ENCODE assay signal across 21 cellular contexts in genomic region chr6:157376241-157376640, GRCh38.
"Had no signal": no experiment of that assay in that cellular context is flagged by ENCODE, and none has a peak within 500 bp of the region (broad histone marks: within the 10 kb centered on the region; RNA-seq: fewer than 3 reads in every experiment).

No MANE protein-coding gene starts in this region.

- H3K27ac Mint-ChIP-seq: activated B cell treated with CpG ODN at 0.5 μM for 24 hours; activated CD8-positive, alpha-beta memory T cell treated with anti-CD3 and anti-CD28 coated beads, Interleukin-2, amount 10 ng/mL, durations not matched to agents 7 days and 5 days; effector memory CD8-positive, alpha-beta T cell; natural killer cell treated with Interleukin-12 subunit alpha and Interleukin-12 subunit beta and Interleukin-15 and Interleukin-18, amount 100 ng/mL, for 72 hours; progenitor cell of endocrine pancreas; stimulated activated effector memory CD8-positive, alpha-beta T cell treated with anti-CD3 and anti-CD28 coated beads, Interleukin-12 subunit alpha, Interleukin-12 subunit beta, amount 100 ng/mL, for 72 hours; T-helper 1 cell treated with Interleukin-12 subunit alpha and Interleukin-12 subunit beta and Interleukin-4 antibody, amounts not matched to agents 30 μg/mL and 1 μg/mL, for 36 hours had no signal

- H3K36me3 Mint-ChIP-seq: activated CD8-positive, alpha-beta memory T cell treated with anti-CD3 and anti-CD28 coated beads, Interleukin-2, amount 10 ng/mL, durations not matched to agents 7 days and 5 days; natural killer cell treated with Interleukin-12 subunit alpha and Interleukin-12 subunit beta and Interleukin-15 and Interleukin-18, amount 100 ng/mL, for 72 hours; stimulated activated effector memory CD8-positive, alpha-beta T cell treated with anti-CD3 and anti-CD28 coated beads, Interleukin-12 subunit alpha, Interleukin-12 subunit beta, amount 100 ng/mL, for 72 hours had no signal

- DNase-seq: activated B cell treated with CpG ODN at 0.5 μM for 24 hours; activated CD8-positive, alpha-beta memory T cell treated with anti-CD3 and anti-CD28 coated beads, Interleukin-2, amount 10 ng/mL, durations not matched to agents 7 days and 5 days; activated naive CD4-positive, alpha-beta T cell treated with Interleukin-2 at 50 U/mL for 16 hours; activated T-cell treated with anti-CD3 and anti-CD28 coated beads for 4 hours; adrenal gland; brain microvascular endothelial cell; caudate nucleus; dermis blood vessel endothelial cell; effector memory CD8-positive, alpha-beta T cell; islet precursor cell; left cardiac atrium; T1000; testis; trophoblast cell; uterus had no signal

- H3K27me3 Mint-ChIP-seq: effector memory CD8-positive, alpha-beta T cell; natural killer cell treated with Interleukin-12 subunit alpha and Interleukin-12 subunit beta and Interleukin-15 and Interleukin-18, amount 100 ng/mL, for 72 hours had no signal

- H3K9me3 Mint-ChIP-seq: activated B cell treated with CpG ODN at 0.5 μM for 24 hours; activated T-helper 2 cell treated with anti-CD3 and anti-CD28 coated beads, Interferon-gamma antibody, Interleukin-2, Interleukin-4, amounts not matched to agents 10 μg/mL and 5 μg/mL and 100 μg/mL, durations not matched to agents 14 hours and 24 hours and 36 hours; effector memory CD8-positive, alpha-beta T cell; natural killer cell treated with Interleukin-12 subunit alpha and Interleukin-12 subunit beta and Interleukin-15 and Interleukin-18, amount 100 ng/mL, for 72 hours; stimulated activated effector memory CD8-positive, alpha-beta T cell treated with anti-CD3 and anti-CD28 coated beads, Interleukin-12 subunit alpha, Interleukin-12 subunit beta, amount 100 ng/mL, for 72 hours; T-helper 1 cell treated with Interleukin-12 subunit alpha and Interleukin-12 subunit beta and Interleukin-4 antibody, amounts not matched to agents 30 μg/mL and 1 μg/mL, for 36 hours had no signal

- H3K4me3 Mint-ChIP-seq: activated B cell treated with CpG ODN at 0.5 μM for 24 hours; activated CD8-positive, alpha-beta memory T cell treated with anti-CD3 and anti-CD28 coated beads, Interleukin-2, amount 10 ng/mL, durations not matched to agents 7 days and 5 days; effector memory CD8-positive, alpha-beta T cell; natural killer cell treated with Interleukin-12 subunit alpha and Interleukin-12 subunit beta and Interleukin-15 and Interleukin-18, amount 100 ng/mL, for 72 hours; stimulated activated effector memory CD8-positive, alpha-beta T cell treated with anti-CD3 and anti-CD28 coated beads, Interleukin-12 subunit alpha, Interleukin-12 subunit beta, amount 100 ng/mL, for 72 hours had no signal

- ATAC-seq: activated CD8-positive, alpha-beta memory T cell treated with anti-CD3 and anti-CD28 coated beads, Interleukin-2, amount 10 ng/mL, durations not matched to agents 7 days and 5 days; effector memory CD8-positive, alpha-beta T cell; esophagus mucosa; left cardiac atrium; natural killer cell treated with Interleukin-12 subunit alpha and Interleukin-12 subunit beta and Interleukin-15 and Interleukin-18, amount 100 ng/mL, for 72 hours; stimulated activated effector memory CD8-positive, alpha-beta T cell treated with anti-CD3 and anti-CD28 coated beads, Interleukin-12 subunit alpha, Interleukin-12 subunit beta, amount 100 ng/mL, for 72 hours had no signal
